15 cellular contexts compared by ENCODE assay signal in genomic region chr9:91042024-91042423, GRCh38.
DNase-seq lines count a peak whose midpoint lies in the region; TF ChIP-seq lines count a peak whose summit lies in the region.
"Had no signal": no experiment of that assay in that cellular context is flagged by ENCODE, and none has a peak within 500 bp of the region (broad histone marks: within the 10 kb centered on the region; RNA-seq: fewer than 3 reads in every experiment).

No MANE protein-coding gene starts in this region.

- no peaks in the 10 kb centered on the region for H3K36me3 ChIP-seq in breast epithelium
- H3K36me3 ChIP-seq in mesenchymal stem cell (ENCODE audit: control insufficient read depth in 1 of 2, insufficient read depth in 2 of 2, low read depth in 1 of 2, low read length in 2 of 2) = no peaks in the 10 kb centered on the region

- peaks cover 44% of the 10 kb centered on the region for H3K4me1 Mint-ChIP-seq in T-helper 1 cell treated with Interleukin-12 subunit alpha and Interleukin-12 subunit beta and Interleukin-4 antibody, amounts not matched to agents 30 μg/mL and 1 μg/mL, for 36 hours (ENCODE audit: low read depth)
- H3K4me1 Mint-ChIP-seq in MCF 10A (ENCODE audit: insufficient read depth, unreplicated experiment) = peaks cover 24% of the 10 kb centered on the region

- no peak overlapping the region for H2BK15ac ChIP-seq in mesenchymal stem cell (ENCODE audit: low read depth, poor library complexity, severe bottlenecking)

- H4K91ac ChIP-seq in mesenchymal stem cell (ENCODE audit: low read length) = no peak overlapping the region

- no peak overlapping the region for H2BK5ac ChIP-seq in mesenchymal stem cell (ENCODE audit: low read depth, low read length, poor library complexity, severe bottlenecking)

- intact Hi-C loops in MCF 10A (cut with micrococcal nuclease) (no loop called here), breast epithelium (cut with DNase I; ENCODE audit: low total_unique reads) (no loop called here)

- 87% methylated on average over 3 of the region's 4 CpGs for WGBS in mesenchymal stem cell

- no peak overlapping the region for H3K9ac ChIP-seq in mesenchymal stem cell (ENCODE audit: low read length)

- CTCF ChIA-PET in MCF 10A (lab: Yijun Ruan, JAX) = no interaction called here

- TF ChIP-seq CTCF in MCF 10A (IDR thresholded peaks at IDR 0.05; ENCODE audit: unreplicated experiment) = no peak
- TF ChIP-seq CTCF in breast epithelium (IDR thresholded peaks at IDR 0.05) = no peak

- TF ChIP-seq POLR2A in breast epithelium (IDR thresholded peaks at IDR 0.05) = no peak

- H3K4me3 ChIP-seq in breast epithelium (no peak overlapping the region), mesenchymal stem cell (ENCODE audit: insufficient read depth in 1 of 2, low read depth in 1 of 2, low read length in 2 of 2) (no peak overlapping the region)

- no peak overlapping the region for H3K23ac ChIP-seq in mesenchymal stem cell (ENCODE audit: low read length in 2 of 2)

- peaks cover 9% of the 10 kb centered on the region for H3K27me3 Mint-ChIP-seq in T-helper 1 cell treated with Interleukin-12 subunit alpha and Interleukin-12 subunit beta and Interleukin-4 antibody, amounts not matched to agents 30 μg/mL and 1 μg/mL, for 36 hours (ENCODE audit: low read depth)
- no peaks in the 10 kb centered on the region for H3K27me3 Mint-ChIP-seq in MCF 10A (ENCODE audit: insufficient read depth, unreplicated experiment)

- H3K4me1 ChIP-seq in breast epithelium (peaks cover 0 to 3% of the 10 kb centered on the region in 2 donors), mesenchymal stem cell (ENCODE audit: control insufficient read depth, insufficient read depth, low read depth, low read length) (peaks cover 20% of the 10 kb centered on the region)

- POLR2A ChIA-PET in MCF 10A (lab: Yijun Ruan, JAX) = interaction anchor here (0.8 kb wide), 1 partner anchor 58 kb away, joined by 4 read pairs; no protein-coding TSS in a partner anchor

- no peak overlapping the region for H2BK120ac ChIP-seq in mesenchymal stem cell (ENCODE audit: low read depth, low read length)

- H3K27ac ChIP-seq in breast epithelium (no peak overlapping the region), mesenchymal stem cell (ENCODE audit: low read length, poor library complexity, severe bottlenecking) (no peak overlapping the region)
- H3K27ac ChIP-seq: 22Rv1 had no signal

- peak overlapping the region in 1 of 2 experiments; percentile 33 for H3K18ac ChIP-seq in mesenchymal stem cell (ENCODE audit: low read depth in 1 of 2, low read length in 2 of 2)

- H2AFZ ChIP-seq in mesenchymal stem cell (ENCODE audit: low read depth, low read length) = no peak overlapping the region

- H3K9me3 Mint-ChIP-seq in T-helper 1 cell treated with Interleukin-12 subunit alpha and Interleukin-12 subunit beta and Interleukin-4 antibody, amounts not matched to agents 30 μg/mL and 1 μg/mL, for 36 hours = no peaks in the 10 kb centered on the region
- no peaks in the 10 kb centered on the region for H3K9me3 Mint-ChIP-seq in MCF 10A (ENCODE audit: unreplicated experiment)
- H3K9me3 Mint-ChIP-seq: CD14-positive monocyte; CD8-positive, alpha-beta memory T cell; HFFc6 had no signal

- no peak overlapping the region for H3K4me3 Mint-ChIP-seq in T-helper 1 cell treated with Interleukin-12 subunit alpha and Interleukin-12 subunit beta and Interleukin-4 antibody, amounts not matched to agents 30 μg/mL and 1 μg/mL, for 36 hours
- H3K4me3 Mint-ChIP-seq in MCF 10A (ENCODE audit: unreplicated experiment) = no peak overlapping the region
- H3K4me3 Mint-ChIP-seq: CD14-positive monocyte, HFFc6 had no signal

- DNase-seq in T-helper 1 cell (no peak), MCF 10A (ENCODE audit: unreplicated experiment) (no peak), breast epithelium (ENCODE audit: low spot score in 2 of 2) (no peak), mesenchymal stem cell (no peak), NCI-H1694 (lab: John Stamatoyannopoulos, UW) (no peak)
- no peak for DNase-seq in stimulated activated CD4-positive, alpha-beta T cell treated with anti-CD3 and anti-CD28 coated beads, Interleukin-4, amount 100 ng/mL, for 4 hours
- DNase-seq: Caco-2; CD8-positive, alpha-beta memory T cell; DMS53; GF-D8; HCEC 1CT; HFFc6 had no signal

- no peak overlapping the region for H4K8ac ChIP-seq in mesenchymal stem cell (ENCODE audit: low read length)

- H2AK5ac ChIP-seq in mesenchymal stem cell (ENCODE audit: low read length, severe bottlenecking) = no peak overlapping the region

- H3K27me3 ChIP-seq in breast epithelium (peaks cover 0 to 3% of the 10 kb centered on the region in 2 donors), mesenchymal stem cell (ENCODE audit: control insufficient read depth in 1 of 2, insufficient read depth in 1 of 2, low read length in 2 of 2) (no peaks in the 10 kb centered on the region)

- no peak overlapping the region for H3K4me2 ChIP-seq in mesenchymal stem cell (ENCODE audit: low read length, poor library complexity, severe bottlenecking)

- no peaks in the 10 kb centered on the region for H3K79me1 ChIP-seq in mesenchymal stem cell (replicated peaks; ENCODE audit: low read length, poor library complexity, severe bottlenecking)

- peak overlapping the region; percentile 28 for H3K27ac Mint-ChIP-seq in T-helper 1 cell treated with Interleukin-12 subunit alpha and Interleukin-12 subunit beta and Interleukin-4 antibody, amounts not matched to agents 30 μg/mL and 1 μg/mL, for 36 hours
- H3K27ac Mint-ChIP-seq in MCF 10A (ENCODE audit: low read depth, unreplicated experiment) = peak overlapping the region; percentile 27
- H3K27ac Mint-ChIP-seq: HFFc6 had no signal

- H3K9me3 ChIP-seq in breast epithelium (no peaks in the 10 kb centered on the region), mesenchymal stem cell (ENCODE audit: control insufficient read depth, low read length) (no peaks in the 10 kb centered on the region)
- H3K9me3 ChIP-seq: Caco-2 had no signal

- H3K14ac ChIP-seq in mesenchymal stem cell (ENCODE audit: low read length in 2 of 2) = no peak overlapping the region

- no peak overlapping the region for H3K4ac ChIP-seq in mesenchymal stem cell (ENCODE audit: low read depth in 1 of 2, low read length in 2 of 2)

- BruUV-seq in MCF 10A (replicated peaks; lab: Mats Ljungman, UMichigan) = no TSS peak

- H3K36me3 Mint-ChIP-seq in T-helper 1 cell treated with Interleukin-12 subunit alpha and Interleukin-12 subunit beta and Interleukin-4 antibody, amounts not matched to agents 30 μg/mL and 1 μg/mL, for 36 hours (ENCODE audit: low read depth) = peaks cover 6% of the 10 kb centered on the region
- H3K36me3 Mint-ChIP-seq in MCF 10A (ENCODE audit: insufficient read depth, unreplicated experiment) = peaks cover 4% of the 10 kb centered on the region
- H3K36me3 Mint-ChIP-seq: CD14-positive monocyte had no signal

- peak overlapping the region; percentile 23 to 51 for H2BK12ac ChIP-seq in mesenchymal stem cell (ENCODE audit: low read length in 2 of 2)
